ENCODE assay signal across 23 cellular contexts in the genomic region with DNA sequence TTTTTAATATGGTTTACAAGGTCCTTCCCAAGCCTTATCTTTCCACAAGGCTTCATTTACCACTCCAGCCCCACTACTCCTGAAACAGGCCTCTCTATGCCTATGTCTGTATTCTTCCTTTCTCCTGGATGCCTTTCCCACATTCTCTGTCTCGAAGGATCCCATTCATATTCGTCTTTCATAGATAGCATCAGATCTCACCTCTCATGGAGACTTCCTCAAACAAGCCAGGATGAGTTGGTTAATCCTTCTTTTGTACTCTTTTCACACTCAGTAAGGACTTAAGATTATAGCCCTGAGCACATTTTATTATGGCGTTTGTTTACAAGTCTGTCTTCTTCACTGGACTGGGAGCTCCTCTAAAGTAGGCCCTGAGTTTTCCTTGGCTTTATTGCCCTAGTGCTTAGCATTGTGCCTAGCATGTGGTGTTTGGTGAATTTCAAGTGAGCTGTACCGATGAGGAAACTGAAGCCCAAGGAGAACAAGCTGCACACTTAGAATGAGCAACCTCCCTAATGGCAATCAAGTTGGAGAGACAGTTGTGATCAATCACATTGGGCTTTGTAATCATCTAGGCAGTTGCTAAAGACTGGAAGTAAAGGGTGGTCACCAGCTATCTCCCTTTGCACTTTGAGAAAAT. TPM values are rescaled to one million over a fixed set of nuclear protein-coding genes. Genes with fewer than 3 reads are reported as not detected.
DNase-seq lines count a peak whose midpoint lies in the region; ATAC-seq, FAIRE-seq and TF ChIP-seq lines count a peak whose summit lies in the region.
"Had no signal": no experiment of that assay in that cellular context is flagged by ENCODE, and none has a peak within 500 bp of the region (broad histone marks: within the 10 kb centered on the region; RNA-seq: fewer than 3 reads in every experiment).

No MANE protein-coding gene starts in this region.

- TF ChIP-seq CTCF in HepG2 (CRISPR knock-in tag; IDR thresholded peaks at IDR 0.05) (no peak), right lobe of liver (IDR thresholded peaks at IDR 0.05) (no peak), esophagus muscularis mucosa (IDR thresholded peaks at IDR 0.05) (no peak), nephron progenitor cell (IDR thresholded peaks at IDR 0.05) (no peak), subcutaneous adipose tissue (IDR thresholded peaks at IDR 0.05; ENCODE audit: low read depth) (peak; percentile 95), foreskin fibroblast (IDR thresholded peaks at IDR 0.05; ENCODE audit: low read depth, low read length) (no peak)

- H3K9ac ChIP-seq in HepG2 (ENCODE audit: insufficient read depth, low read depth, low read length), result no peak overlapping the region
- H3K9ac ChIP-seq: GM23248 had no signal

- DNase-seq in HepG2 (ENCODE audit: low spot score) (no peak), right lobe of liver (no peak), esophagus muscularis mucosa (ENCODE audit: extremely low spot score) (peak; percentile 47), nephron progenitor cell (no peak), foreskin fibroblast (no peak), NCI-H2196 (lab: John Stamatoyannopoulos, UW; ENCODE audit: unreplicated experiment) (no peak), SJCRH30 (no peak)
- DNase-seq: AML-193; Caco-2; CD4-positive, alpha-beta T cell; GM23248; IMR-90; KBM-7 had no signal

- H2AFZ ChIP-seq in HepG2 (ENCODE audit: low read length), result peak overlapping the region; percentile 10
- H2AFZ ChIP-seq: GM23248 had no signal

- no peaks in the 10 kb centered on the region for H3K79me2 ChIP-seq in HepG2 (ENCODE audit: insufficient read depth, low read length)

- BruUV-seq in HepG2 (replicated peaks; lab: Mats Ljungman, UMichigan), result no TSS peak

- H3K4me3 ChIP-seq in HepG2 (replicated peaks in 1 of 3; ENCODE audit: insufficient read depth in 1 of 3, low read depth in 2 of 3, low read length in 3 of 3), result no peak overlapping the region
- H3K4me3 ChIP-seq in right lobe of liver, result no peak overlapping the region
- no peak overlapping the region for H3K4me3 ChIP-seq in esophagus muscularis mucosa
- no peak overlapping the region for H3K4me3 ChIP-seq in foreskin fibroblast (ENCODE audit: low read depth in 1 of 2, low read length in 2 of 2)
- no peak overlapping the region for H3K4me3 ChIP-seq in SJCRH30
- H3K4me3 ChIP-seq: A549, GM23248, HAP-1 had no signal

- POLR2A ChIA-PET in HepG2 (lab: Yijun Ruan, JAX), result no interaction called here

- CTCF ChIA-PET in HepG2 (lab: Yijun Ruan, JAX; ENCODE audit: low intra/inter-chr PET ratio, low total read pairs), result no interaction called here

- H3K27me3 Mint-ChIP-seq in nephron progenitor cell (ENCODE audit: low read depth, poor library complexity), result peaks cover 26% of the 10 kb centered on the region

- no peak overlapping the region for H3K27ac ChIP-seq in HepG2 (ENCODE audit: extremely low read length, insufficient read depth, low read length)
- H3K27ac ChIP-seq in right lobe of liver, result no peak overlapping the region
- no peak overlapping the region for H3K27ac ChIP-seq in esophagus muscularis mucosa (replicated peaks in 1 of 4)
- H3K27ac ChIP-seq in SJCRH30, result no peak overlapping the region
- H3K27ac ChIP-seq: 22Rv1, A549, C4-2B, GM23248 had no signal

- H3K4me1 ChIP-seq in HepG2 (ENCODE audit: insufficient read depth, low read length) (peaks cover 15% of the 10 kb centered on the region), right lobe of liver (no peaks in the 10 kb centered on the region), esophagus muscularis mucosa (no peaks in the 10 kb centered on the region), SJCRH30 (no peaks in the 10 kb centered on the region; the same call in 1 of the 2 replicates)

- H3K4me1 Mint-ChIP-seq in nephron progenitor cell, result peaks cover 35% of the 10 kb centered on the region

- ATAC-seq in HepG2 (peak; percentile 28; the same call in 2 of the 3 replicates), right lobe of liver (no peak)
- ATAC-seq: A549 had no signal

- WGBS in HepG2 (ENCODE audit: low lambda C conversion rate), result 83% methylated on average over 4 of the region's 4 CpGs
- 46% methylated on average over 4 of the region's 4 CpGs for WGBS in right lobe of liver (ENCODE audit: insufficient coverage, low coverage, low lambda C conversion rate, missing lambda C conversion rate)
- WGBS in esophagus muscularis mucosa, result 69% methylated on average over 4 of the region's 4 CpGs

- TF ChIP-seq POLR2A in HepG2 (IDR thresholded peaks at IDR 0.05; ENCODE audit: insufficient read depth in 1 of 2, low read depth in 2 of 2, low read length in 2 of 2) (no peak), right lobe of liver (IDR thresholded peaks at IDR 0.05) (no peak), esophagus muscularis mucosa (IDR thresholded peaks at IDR 0.05; ENCODE audit: low read depth) (no peak)

- TF ChIP-seq EP300 in HepG2 (IDR thresholded peaks at IDR 0.05; ENCODE audit: low read depth in 2 of 2, low read length in 2 of 2) (no peak), HepG2 (CRISPR knock-in tag; IDR thresholded peaks at IDR 0.05; ENCODE audit: borderline replicate concordance) (no peak), esophagus muscularis mucosa (IDR thresholded peaks at IDR 0.05) (no peak)

- peaks cover 37% of the 10 kb centered on the region for H3K9me3 Mint-ChIP-seq in nephron progenitor cell

- H3K9me3 ChIP-seq in HepG2 (ENCODE audit: low read length) (peaks cover 7% of the 10 kb centered on the region; the same call in 1 of the 2 replicates), right lobe of liver (no peaks in the 10 kb centered on the region), esophagus muscularis mucosa (peaks cover 0 to 10% (median 3%) of the 10 kb centered on the region in 4 donors), SJCRH30 (replicated peaks) (0 out of 2 replicates have a peak, but pooled peaks cover 5% of the 10 kb centered on the region)

- H3K27ac Mint-ChIP-seq in nephron progenitor cell, result no peak overlapping the region
- H3K27ac Mint-ChIP-seq: CD4-positive, alpha-beta T cell had no signal

- no peak for FAIRE-seq in HepG2 (lab: Jason Lieb, UNC)
- FAIRE-seq: A549, D721Med, G401.6, GM12892, GM18507 had no signal

- no peaks in the 10 kb centered on the region for H4K20me1 ChIP-seq in HepG2 (ENCODE audit: insufficient read depth, low read length)

- H3K27me3 ChIP-seq in HepG2 (ENCODE audit: control insufficient read depth in 1 of 2, insufficient read depth in 2 of 2, low read length in 2 of 2) (no peaks in the 10 kb centered on the region), right lobe of liver (no peaks in the 10 kb centered on the region), esophagus muscularis mucosa (peaks cover 0 to 41% (median 0%) of the 10 kb centered on the region in 4 donors), SJCRH30 (no peaks in the 10 kb centered on the region)

- intact Hi-C loops in HepG2 (cut with micrococcal nuclease; ENCODE audit: unreplicated experiment), result no loop called here
- intact Hi-C loops in right lobe of liver (cut with DNase I), result no loop called here
- intact Hi-C loops in esophagus muscularis mucosa (cut with DNase I), result no loop called here

- peak overlapping the region; percentile 1 for H3K4me3 Mint-ChIP-seq in nephron progenitor cell
- H3K4me3 Mint-ChIP-seq: CD4-positive, alpha-beta T cell had no signal

- H3K4me2 ChIP-seq in HepG2 (ENCODE audit: low read depth, low read length), result peak overlapping the region; percentile 47
- H3K4me2 ChIP-seq: A549 had no signal

- H3K36me3 ChIP-seq in HepG2 (replicated peaks in 1 of 2; ENCODE audit: control insufficient read depth in 1 of 2, insufficient read depth in 2 of 2, low read length in 2 of 2) (no peaks in the 10 kb centered on the region), right lobe of liver (no peaks in the 10 kb centered on the region), esophagus muscularis mucosa (no peaks in the 10 kb centered on the region), SJCRH30 (no peaks in the 10 kb centered on the region)
- H3K36me3 ChIP-seq: HAP-1 had no signal

- no peak for TF ChIP-seq RAD21 in HepG2 (CRISPR knock-in tag; IDR thresholded peaks at IDR 0.05)

- in situ Hi-C loops in HepG2 (cut with HindIII; ENCODE audit: extremely low pct_ligation_motif_present, low pct_unique_long_range_greater_than_20kb), result no loop called here

- peaks cover 32% of the 10 kb centered on the region for H3K36me3 Mint-ChIP-seq in nephron progenitor cell (ENCODE audit: low read depth)

RNA-seq across cellular contexts. Expression of gene TBX4, which starts 10.0 kb away (rescaled TPM):
- total RNA-seq in HepG2 (2016; rRNA removed; fragmentation: Illumina TruSeq; extraction: Trizol) (0.86 and 1.1 TPM in 2 replicates), right lobe of liver (not detected), esophagus muscularis mucosa (not detected), subcutaneous adipose tissue (1 to 10 TPM in 2 of 4 donors, not detected in 2; 1.1 to 4.7 TPM)
- total RNA-seq in HepG2 (2016; cell fraction: cytosol; rRNA removed; fragmentation: Illumina TruSeq; extraction: Trizol; ENCODE audit: low read depth), result 0.10 and 0.35 TPM in 2 replicates
- 0.92 and 1.3 TPM in 2 replicates for total RNA-seq in HepG2 (2016; cell fraction: insoluble cytoplasmic fraction; rRNA removed; fragmentation: Illumina TruSeq; extraction: Trizol)
- 1.1 and 1.5 TPM in 2 replicates for total RNA-seq in HepG2 (2016; cell fraction: membrane; rRNA removed; fragmentation: Illumina TruSeq; extraction: Trizol)
- 1.1 and 1.3 TPM in 2 replicates for total RNA-seq in HepG2 (2016; cell fraction: nucleus; rRNA removed; fragmentation: Illumina TruSeq; extraction: Trizol)
- 0.11 and 0.17 TPM in 2 replicates for polyA plus RNA-seq in HepG2 (2011; rRNA removed)
- polyA plus RNA-seq in HepG2 (2011; cell fraction: cytosol; rRNA removed), result 0.05 and 0.09 TPM in 2 replicates
- polyA plus RNA-seq in HepG2 (2011; cell fraction: nucleus; rRNA removed), result 0.29 and 0.48 TPM in 2 replicates
- polyA plus RNA-seq in HepG2 (2012), result 0.15 and 0.40 TPM in 2 replicates
- polyA plus RNA-seq in HepG2 (2016; cell fraction: cytosol; fragmentation: Illumina TruSeq; extraction: Trizol; ENCODE audit: low read depth), result 0.14 and 0.16 TPM in 2 replicates
- polyA plus RNA-seq in HepG2 (2016; cell fraction: insoluble cytoplasmic fraction; fragmentation: Illumina TruSeq; extraction: Trizol; ENCODE audit: low read depth), result 1.2 and 1.7 TPM in 2 replicates
- polyA plus RNA-seq in HepG2 (2016; cell fraction: membrane; fragmentation: Illumina TruSeq; extraction: Trizol; ENCODE audit: low read depth), result 0.49 and 0.62 TPM in 2 replicates
- polyA plus RNA-seq in HepG2 (2016; cell fraction: nucleus; fragmentation: Illumina TruSeq; extraction: Trizol; ENCODE audit: insufficient read depth, low read depth), result 1.8 and 2.4 TPM in 2 replicates
- not detected in 2 replicates for polyA minus RNA-seq in HepG2 (2011; rRNA and poly(A)+ RNA removed; ENCODE audit: low replicate concordance)
- polyA minus RNA-seq in HepG2 (2011; cell fraction: cytosol; rRNA and poly(A)+ RNA removed), result not detected in 2 replicates
- not detected in 2 replicates for polyA minus RNA-seq in HepG2 (2011; cell fraction: nucleus; rRNA and poly(A)+ RNA removed)
- 0.35 and 0.42 TPM in 2 replicates for total RNA-seq in SJCRH30 (2014; rRNA removed; shearing (Covaris generic))
- total RNA-seq: CD4-positive, alpha-beta T cell; GM23248; H4; IMR-90 had no signal
- polyA plus RNA-seq: GM23248 had no signal

RNA-seq across cellular contexts. Expression of gene TBX2, which starts 42.6 kb away (rescaled TPM):
- total RNA-seq in HepG2 (2016; rRNA removed; fragmentation: Illumina TruSeq; extraction: Trizol) (10.2 and 15.3 TPM in 2 replicates), right lobe of liver (1 to 10 TPM; 1.9 to 4.4 (median 2.7) TPM), esophagus muscularis mucosa (10 to 100 TPM; 17.9 to 42.6 (median 31.3) TPM), subcutaneous adipose tissue (10 to 100 TPM in 1 of 4 donors, 1 to 10 TPM in 3; 2.5 to 16.2 (median 4.1) TPM)
- total RNA-seq in HepG2 (2016; cell fraction: cytosol; rRNA removed; fragmentation: Illumina TruSeq; extraction: Trizol; ENCODE audit: low read depth), result 3.7 TPM in 2 replicates
- 8.3 and 14.7 TPM in 2 replicates for total RNA-seq in HepG2 (2016; cell fraction: insoluble cytoplasmic fraction; rRNA removed; fragmentation: Illumina TruSeq; extraction: Trizol)
- total RNA-seq in HepG2 (2016; cell fraction: membrane; rRNA removed; fragmentation: Illumina TruSeq; extraction: Trizol), result 9.6 and 10.4 TPM in 2 replicates
- total RNA-seq in HepG2 (2016; cell fraction: nucleus; rRNA removed; fragmentation: Illumina TruSeq; extraction: Trizol), result 10.9 and 12.4 TPM in 2 replicates
- 2.8 and 3.0 TPM in 2 replicates for polyA plus RNA-seq in HepG2 (2011; rRNA removed)
- polyA plus RNA-seq in HepG2 (2011; cell fraction: cytosol; rRNA removed), result 1.9 and 3.7 TPM in 2 replicates
- 9.5 and 10.4 TPM in 2 replicates for polyA plus RNA-seq in HepG2 (2011; cell fraction: nucleus; rRNA removed)
- polyA plus RNA-seq in HepG2 (2012), result 1.0 and 1.6 TPM in 2 replicates
- 2.8 and 3.6 TPM in 2 replicates for polyA plus RNA-seq in HepG2 (2016; cell fraction: cytosol; fragmentation: Illumina TruSeq; extraction: Trizol; ENCODE audit: low read depth)
- 13.1 and 15.6 TPM in 2 replicates for polyA plus RNA-seq in HepG2 (2016; cell fraction: insoluble cytoplasmic fraction; fragmentation: Illumina TruSeq; extraction: Trizol; ENCODE audit: low read depth)
- polyA plus RNA-seq in HepG2 (2016; cell fraction: membrane; fragmentation: Illumina TruSeq; extraction: Trizol; ENCODE audit: low read depth), result 8.1 and 8.9 TPM in 2 replicates
- 26.2 and 30.9 TPM in 2 replicates for polyA plus RNA-seq in HepG2 (2016; cell fraction: nucleus; fragmentation: Illumina TruSeq; extraction: Trizol; ENCODE audit: insufficient read depth, low read depth)
- polyA minus RNA-seq in HepG2 (2011; rRNA and poly(A)+ RNA removed; ENCODE audit: low replicate concordance), result 3.0 and 6.9 TPM in 2 replicates
- 1.5 and 2.4 TPM in 2 replicates for polyA minus RNA-seq in HepG2 (2011; cell fraction: cytosol; rRNA and poly(A)+ RNA removed)
- 4.9 and 5.3 TPM in 2 replicates for polyA minus RNA-seq in HepG2 (2011; cell fraction: nucleus; rRNA and poly(A)+ RNA removed)
- total RNA-seq in SJCRH30 (2014; rRNA removed; shearing (Covaris generic)), result 42.3 and 42.7 TPM in 2 replicates
